ENCODE assay signal across 8 cellular contexts in genomic region chr2:106581755-106582430, GRCh38.
A peak's percentile ranks its signal among the peaks of the same experiment; 100 is the strongest.
DNase-seq lines count a peak whose midpoint lies in the region; ATAC-seq and TF ChIP-seq lines count a peak whose summit lies in the region.

No MANE protein-coding gene starts in this region.

- DNase-seq in GM06990 (ENCODE audit: extremely low read depth, insufficient read length) = peak; percentile 16
- DNase-seq in KG1 (lab: John Stamatoyannopoulos, UW) = peak; percentile 15
- peak; percentile 73 for DNase-seq in WERI-Rb-1
- DNase-seq in dermis blood vessel endothelial cell = peak; percentile 63
- peak; percentile 69 for DNase-seq in mesenchymal stem cell
- DNase-seq in hippocampal formation (lab: John Stamatoyannopoulos, UW) = no peak

- H3K23ac ChIP-seq in mesenchymal stem cell (ENCODE audit: low read length in 2 of 2) = no peak overlapping the region

- no peaks in the 10 kb centered on the region; the same call in none of the 2 replicates for H3K27me3 ChIP-seq in GM06990 (replicated peaks; ENCODE audit: control insufficient read depth, insufficient read depth, low read length)
- no peaks in the 10 kb centered on the region for H3K27me3 ChIP-seq in WERI-Rb-1 (ENCODE audit: insufficient read depth, low read depth, severe bottlenecking)
- H3K27me3 ChIP-seq in mesenchymal stem cell (ENCODE audit: control insufficient read depth in 1 of 2, insufficient read depth in 1 of 2, low read length in 2 of 2) = peaks cover 41 to 71% of the 10 kb centered on the region in 2 experiments

- no peak overlapping the region for H2BK12ac ChIP-seq in mesenchymal stem cell (ENCODE audit: low read length in 2 of 2)

- WGBS in mesenchymal stem cell = 17% methylated on average over 13 of the region's 18 CpGs

- no peaks in the 10 kb centered on the region for H3K9me3 ChIP-seq in WERI-Rb-1 (ENCODE audit: severe bottlenecking)
- H3K9me3 ChIP-seq in mesenchymal stem cell (ENCODE audit: control insufficient read depth, low read length) = no peaks in the 10 kb centered on the region

- peak overlapping the region; percentile 85 for H3K4me3 Mint-ChIP-seq in stimulated activated naive CD8-positive, alpha-beta T cell treated with anti-CD3 and anti-CD28 coated beads, Interleukin-15, Interleukin-2, amounts not matched to agents 100 ng/mL and 50 ng/mL, for 24 hours

- no peaks in the 10 kb centered on the region for H3K36me3 Mint-ChIP-seq in stimulated activated naive CD8-positive, alpha-beta T cell treated with anti-CD3 and anti-CD28 coated beads, Interleukin-15, Interleukin-2, amounts not matched to agents 100 ng/mL and 50 ng/mL, for 24 hours (ENCODE audit: low read depth)

- H4K8ac ChIP-seq in mesenchymal stem cell (ENCODE audit: low read length) = no peak overlapping the region

- H2AFZ ChIP-seq in mesenchymal stem cell (ENCODE audit: low read depth, low read length) = no peak overlapping the region

- TF ChIP-seq CTCF in GM06990 (IDR thresholded peaks at IDR 0.05; ENCODE audit: insufficient read depth, low read length, poor library complexity, severe bottlenecking) (no peak), WERI-Rb-1 (IDR thresholded peaks at IDR 0.05; ENCODE audit: low read depth, low read length) (peak; percentile 61)

- ATAC-seq in GM21717 (IDR thresholded peaks at IDR 0.05; ENCODE audit: unreplicated experiment) = peak; percentile 69

- H3K4ac ChIP-seq in mesenchymal stem cell (ENCODE audit: low read depth in 1 of 2, low read length in 2 of 2) = no peak overlapping the region

- H3K9me3 Mint-ChIP-seq in stimulated activated naive CD8-positive, alpha-beta T cell treated with anti-CD3 and anti-CD28 coated beads, Interleukin-15, Interleukin-2, amounts not matched to agents 100 ng/mL and 50 ng/mL, for 24 hours = no peaks in the 10 kb centered on the region

- H3K18ac ChIP-seq in mesenchymal stem cell (ENCODE audit: low read depth in 1 of 2, low read length in 2 of 2) = no peak overlapping the region

- H3K27ac Mint-ChIP-seq in stimulated activated naive CD8-positive, alpha-beta T cell treated with anti-CD3 and anti-CD28 coated beads, Interleukin-15, Interleukin-2, amounts not matched to agents 100 ng/mL and 50 ng/mL, for 24 hours = no peak overlapping the region

- H3K27ac ChIP-seq in WERI-Rb-1 = no peak overlapping the region
- H3K27ac ChIP-seq in mesenchymal stem cell (ENCODE audit: low read length, poor library complexity, severe bottlenecking) = no peak overlapping the region

- peak overlapping the region; percentile 86 for H3K4me2 ChIP-seq in mesenchymal stem cell (ENCODE audit: low read length, poor library complexity, severe bottlenecking)

- peak overlapping the region; percentile 48 for H3K4me3 ChIP-seq in GM06990 (replicated peaks; ENCODE audit: low read depth, low read length)
- H3K4me3 ChIP-seq in WERI-Rb-1 (ENCODE audit: low read depth, low read length) = peak overlapping the region; percentile 49
- H3K4me3 ChIP-seq in mesenchymal stem cell (ENCODE audit: insufficient read depth in 1 of 2, low read depth in 1 of 2, low read length in 2 of 2) = peak overlapping the region in 1 of 2 experiments; percentile 71

- no peak overlapping the region for H4K91ac ChIP-seq in mesenchymal stem cell (ENCODE audit: low read length)

- H3K36me3 ChIP-seq in GM06990 (ENCODE audit: control insufficient read depth, insufficient read depth, low read length) (no peaks in the 10 kb centered on the region), WERI-Rb-1 (no peaks in the 10 kb centered on the region), mesenchymal stem cell (ENCODE audit: control insufficient read depth in 1 of 2, insufficient read depth in 2 of 2, low read depth in 1 of 2, low read length in 2 of 2) (no peaks in the 10 kb centered on the region)

- H3K4me1 Mint-ChIP-seq in stimulated activated naive CD8-positive, alpha-beta T cell treated with anti-CD3 and anti-CD28 coated beads, Interleukin-15, Interleukin-2, amounts not matched to agents 100 ng/mL and 50 ng/mL, for 24 hours (ENCODE audit: low read depth) = peaks cover 15% of the 10 kb centered on the region

- no peaks in the 10 kb centered on the region for H3K79me1 ChIP-seq in mesenchymal stem cell (replicated peaks; ENCODE audit: low read length, poor library complexity, severe bottlenecking)

- no peaks in the 10 kb centered on the region for H3K4me1 ChIP-seq in mesenchymal stem cell (ENCODE audit: control insufficient read depth, insufficient read depth, low read depth, low read length)

- H2BK15ac ChIP-seq in mesenchymal stem cell (ENCODE audit: low read depth, poor library complexity, severe bottlenecking) = no peak overlapping the region

- no peak overlapping the region for H3K14ac ChIP-seq in mesenchymal stem cell (ENCODE audit: low read length in 2 of 2)

- no peak overlapping the region for H2AK5ac ChIP-seq in mesenchymal stem cell (ENCODE audit: low read length, severe bottlenecking)

- no peak overlapping the region for H2BK120ac ChIP-seq in mesenchymal stem cell (ENCODE audit: low read depth, low read length)

- peak overlapping the region; percentile 84 for H3K9ac ChIP-seq in mesenchymal stem cell (ENCODE audit: low read length)

- H3K27me3 Mint-ChIP-seq in stimulated activated naive CD8-positive, alpha-beta T cell treated with anti-CD3 and anti-CD28 coated beads, Interleukin-15, Interleukin-2, amounts not matched to agents 100 ng/mL and 50 ng/mL, for 24 hours = peaks cover 40% of the 10 kb centered on the region

- no peak overlapping the region for H2BK5ac ChIP-seq in mesenchymal stem cell (ENCODE audit: low read depth, low read length, poor library complexity, severe bottlenecking)

Comparison
In these comparisons a context has a peak if more than half of its experiments do, and no peak if none do; other contexts are left out.
1. DNase-seq: peak in GM06990 (single experiment), KG1 (single experiment), WERI-Rb-1 (single experiment), dermis blood vessel endothelial cell (single experiment) and mesenchymal stem cell (single experiment); none in hippocampal formation (0 of 2).